Comparison of ENCODE assay signal across 12 cellular contexts in genomic region chr2:109210431-109211200, GRCh38.
DNase-seq lines count a peak whose midpoint lies in the region; ATAC-seq and TF ChIP-seq lines count a peak whose summit lies in the region.
"Had no signal": no experiment of that assay in that cellular context is flagged by ENCODE, and none has a peak within 500 bp of the region (broad histone marks: within the 10 kb centered on the region; RNA-seq: fewer than 3 reads in every experiment).

No MANE protein-coding gene starts in this region.

- H3K9me3 Mint-ChIP-seq in stimulated activated naive B cell treated with anti-CD40 and anti-IgM and Interleukin-4, amounts not matched to agents 10 μg/mL and 1 μg/mL and 100 μg/mL, for 72 hours: no peaks in the 10 kb centered on the region

- in situ Hi-C loops in brain microvascular endothelial cell (cut with HindIII; ENCODE audit: low pct_ligation_motif_present, low sequenced_read_pairs): no loop called here

- peaks cover 44 to 57% of the 10 kb centered on the region in 2 donors for H3K4me1 Mint-ChIP-seq in stimulated activated naive B cell treated with anti-CD40 and anti-IgM and Interleukin-4, amounts not matched to agents 10 μg/mL and 1 μg/mL and 100 μg/mL, for 72 hours

- H3K27ac ChIP-seq in brain microvascular endothelial cell: no peak overlapping the region
- H3K27ac ChIP-seq: SJSA1 had no signal

- H3K36me3 ChIP-seq in brain microvascular endothelial cell (replicated peaks): no peaks in the 10 kb centered on the region
- H3K36me3 ChIP-seq: heart right ventricle, SJSA1 had no signal

- peaks cover 6 to 19% of the 10 kb centered on the region in 2 donors for H3K27me3 Mint-ChIP-seq in stimulated activated naive B cell treated with anti-CD40 and anti-IgM and Interleukin-4, amounts not matched to agents 10 μg/mL and 1 μg/mL and 100 μg/mL, for 72 hours

- peak; percentile 29 to 41 for ATAC-seq in stimulated activated naive B cell treated with anti-CD40 and anti-IgM and Interleukin-4, amounts not matched to agents 10 μg/mL and 1 μg/mL and 100 μg/mL, for 72 hours (replicated peaks)
- no peak for ATAC-seq in HG02642 (IDR thresholded peaks at IDR 0.05; ENCODE audit: poor library complexity, unreplicated experiment)
- ATAC-seq: heart right ventricle had no signal

- H3K27ac Mint-ChIP-seq in stimulated activated naive B cell treated with anti-CD40 and anti-IgM and Interleukin-4, amounts not matched to agents 10 μg/mL and 1 μg/mL and 100 μg/mL, for 72 hours: peak overlapping the region; percentile 32

- peaks cover 19% of the 10 kb centered on the region for H3K27me3 ChIP-seq in brain microvascular endothelial cell (replicated peaks)
- H3K27me3 ChIP-seq: SJSA1 had no signal

- H3K4me3 ChIP-seq in fibroblast of mammary gland (ENCODE audit: control insufficient read depth, low read depth, low read length): no peak overlapping the region
- H3K4me3 ChIP-seq in brain microvascular endothelial cell (ENCODE audit: low read depth, low read length): no peak overlapping the region
- H3K4me3 ChIP-seq: heart right ventricle, SJSA1 had no signal

- DNase-seq in activated effector memory CD4-positive, alpha-beta T cell treated with anti-CD3 and anti-CD28 coated beads, Interleukin-2, amount 50 U/mL, for 16 hours: peak; percentile 49
- DNase-seq in activated effector memory CD4-positive, alpha-beta T cell treated with Interleukin-2 at 50 U/mL for 16 hours: no peak
- DNase-seq in RPMI8226 (peak; percentile 81), fibroblast of mammary gland (ENCODE audit: low read depth) (peak; percentile 55), brain microvascular endothelial cell (no peak)
- DNase-seq in stimulated activated naive B cell treated with anti-CD40 and anti-IgM and Interleukin-4, amounts not matched to agents 10 μg/mL and 1 μg/mL and 100 μg/mL, for 72 hours: no peak
- no peak for DNase-seq in effector CD8-positive, alpha-beta T cell (lab: John Stamatoyannopoulos, UW)
- DNase-seq: heart right ventricle, NCI-H1417, NCI-H510A treated with DMSO at 0.1 percent for 48 hours had no signal

- peak overlapping the region; percentile 0 to 40 for H3K4me3 Mint-ChIP-seq in stimulated activated naive B cell treated with anti-CD40 and anti-IgM and Interleukin-4, amounts not matched to agents 10 μg/mL and 1 μg/mL and 100 μg/mL, for 72 hours

- H3K36me3 Mint-ChIP-seq in stimulated activated naive B cell treated with anti-CD40 and anti-IgM and Interleukin-4, amounts not matched to agents 10 μg/mL and 1 μg/mL and 100 μg/mL, for 72 hours: no peaks in the 10 kb centered on the region

- TF ChIP-seq CTCF in fibroblast of mammary gland (conservative IDR thresholded peaks at IDR 0.05; ENCODE audit: control insufficient read depth, insufficient read depth, low read depth, low read length) (no peak), brain microvascular endothelial cell (IDR thresholded peaks at IDR 0.05; ENCODE audit: low read depth, low read length, missing control alignments) (no peak)

Comparison
In these comparisons a context has a peak if more than half of its experiments do, and no peak if none do; other contexts are left out.
1. DNase-seq: peak in activated effector memory CD4-positive, alpha-beta T cell treated with anti-CD3 and anti-CD28 coated beads, Interleukin-2, amount 50 U/mL, for 16 hours (single experiment), RPMI8226 (single experiment) and fibroblast of mammary gland (single experiment); none in activated effector memory CD4-positive, alpha-beta T cell treated with Interleukin-2 at 50 U/mL for 16 hours (single experiment), stimulated activated naive B cell treated with anti-CD40 and anti-IgM and Interleukin-4, amounts not matched to agents 10 μg/mL and 1 μg/mL and 100 μg/mL, for 72 hours (single experiment), effector CD8-positive, alpha-beta T cell (single experiment) and brain microvascular endothelial cell (single experiment).